11 cellular contexts compared by ENCODE assay signal in the genomic region with DNA sequence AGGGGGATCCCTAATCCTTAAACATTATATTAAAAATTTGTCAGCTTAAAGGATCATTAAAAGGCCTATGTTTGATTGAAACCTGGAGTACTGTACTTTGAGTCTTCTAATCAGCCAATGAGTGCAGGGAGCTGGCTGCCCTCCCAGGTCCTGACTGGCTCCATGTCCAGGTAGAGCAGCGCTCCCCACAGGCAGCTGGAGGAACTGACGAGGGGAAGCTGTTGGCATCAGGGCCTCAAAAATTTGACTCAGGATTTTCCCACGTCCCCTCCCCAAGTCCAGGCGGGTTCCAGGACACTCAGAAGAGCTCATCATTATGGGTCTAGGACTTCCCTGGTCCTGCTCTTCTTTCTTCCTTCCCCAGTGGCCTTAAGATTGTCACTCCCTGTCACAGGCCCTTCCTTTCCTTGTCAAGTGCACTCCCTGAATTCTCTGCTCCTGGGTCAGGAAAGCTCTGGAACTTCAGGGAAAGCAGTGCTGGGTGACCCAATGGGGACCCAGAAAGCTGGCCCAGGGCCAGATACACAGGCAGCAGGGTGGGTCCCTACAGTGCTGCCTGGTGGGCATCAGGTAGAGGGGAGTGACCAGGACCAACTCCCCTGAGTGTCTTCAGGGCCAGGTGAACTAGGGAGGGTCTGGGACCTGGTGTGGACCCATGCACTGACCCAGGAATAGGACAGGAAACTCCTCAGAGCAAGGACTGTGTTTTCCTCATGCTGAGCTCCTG.
DNase-seq lines count a peak whose midpoint lies in the region; ATAC-seq and TF ChIP-seq lines count a peak whose summit lies in the region.
"Had no signal": no experiment of that assay in that cellular context is flagged by ENCODE, and none has a peak within 500 bp of the region (broad histone marks: within the 10 kb centered on the region; RNA-seq: fewer than 3 reads in every experiment).

No MANE protein-coding gene starts in this region.

- peak; percentile 52 for TF ChIP-seq RAD21 in HCT116 (IDR thresholded peaks at IDR 0.05; ENCODE audit: low read depth)

- H3K9me3 Mint-ChIP-seq in WTC11 = no peaks in the 10 kb centered on the region
- no peaks in the 10 kb centered on the region for H3K9me3 Mint-ChIP-seq in CD4-positive, alpha-beta memory T cell
- H3K9me3 Mint-ChIP-seq: activated T-helper 17 cell treated with anti-CD3 and anti-CD28 coated beads, Interleukin-2, amount 50 U/mL, for 72 hours had no signal

- no peak overlapping the region for H3K9ac ChIP-seq in HCT116 (ENCODE audit: low read length)

- 75% methylated on average over 4 of the region's 4 CpGs for WGBS in esophagus muscularis mucosa

- no peak for TF ChIP-seq POLR2A in HCT116 (IDR thresholded peaks at IDR 0.05; ENCODE audit: borderline replicate concordance, extremely low read depth, insufficient read depth, insufficient read length)
- no peak for TF ChIP-seq POLR2A in esophagus muscularis mucosa (IDR thresholded peaks at IDR 0.05; ENCODE audit: low read depth)

- H3K36me3 Mint-ChIP-seq in WTC11 = no peaks in the 10 kb centered on the region
- no peaks in the 10 kb centered on the region for H3K36me3 Mint-ChIP-seq in CD4-positive, alpha-beta memory T cell

- H3K4me2 ChIP-seq in HCT116 (ENCODE audit: low read length) = no peak overlapping the region

- H3K9me3 ChIP-seq in HCT116 (ENCODE audit: control insufficient read depth in 1 of 2, insufficient read depth in 1 of 2, low read depth in 1 of 2, low read length in 2 of 2) = no peaks in the 10 kb centered on the region
- H3K9me3 ChIP-seq in esophagus muscularis mucosa = no peaks in the 10 kb centered on the region
- H3K9me3 ChIP-seq in CD4-positive, alpha-beta memory T cell (ENCODE audit: control insufficient read depth in 1 of 2, low read length in 2 of 2) = no peaks in the 10 kb centered on the region
- H3K9me3 ChIP-seq: stomach had no signal

- H3K4me1 Mint-ChIP-seq in WTC11 = no peaks in the 10 kb centered on the region
- peaks cover 0 to 3% (median 2%) of the 10 kb centered on the region in 4 donors for H3K4me1 Mint-ChIP-seq in CD4-positive, alpha-beta memory T cell
- H3K4me1 Mint-ChIP-seq: activated T-helper 17 cell treated with anti-CD3 and anti-CD28 coated beads, Interleukin-2, amount 50 U/mL, for 72 hours had no signal

- CTCF ChIA-PET in HCT116 (lab: Charles Lee) (interaction anchor here (0.7 to 2.3 kb wide), 23 partner anchors 8 to 301 kb away, joined by 3 to 21 read pairs (median 6); no protein-coding TSS in a partner anchor), WTC11 (lab: Charles Lee) (interaction anchor here (0.6 to 2.9 kb wide), 50 partner anchors 9 to 852 kb away, joined by 3 to 52 read pairs (median 5); partner anchors contain the start of gene PRAME), RWPE1 (lab: Yijun Ruan, JAX) (interaction anchor here (0.6 to 1.6 kb wide), 3 partner anchors 12 to 225 kb away, joined by 3 to 4 read pairs (median 3); no protein-coding TSS in a partner anchor)
- CTCF ChIA-PET in CD4-positive, alpha-beta memory T cell (lab: Charles Lee; ENCODE audit: partially characterized antibody) = interaction anchor here (0.9 to 2.5 kb wide), 24 partner anchors 8 to 265 kb away, joined by 3 to 52 read pairs (median 4); partner anchors contain the start of gene IGLL5

- H3K27me3 ChIP-seq in HCT116 (ENCODE audit: insufficient read depth, low read length) (no peaks in the 10 kb centered on the region), kidney epithelial cell (ENCODE audit: control insufficient read depth, insufficient read depth, low read length) (no peaks in the 10 kb centered on the region), esophagus muscularis mucosa (peaks cover 0 to 23% (median 0%) of the 10 kb centered on the region in 4 donors)
- H3K27me3 ChIP-seq in CD4-positive, alpha-beta memory T cell (ENCODE audit: insufficient read depth, low read length) = no peaks in the 10 kb centered on the region
- H3K27me3 ChIP-seq: stomach had no signal

- peak; percentile 58; the same call in 1 of the 2 replicates for ATAC-seq in HCT116
- ATAC-seq in WTC11 = peak; percentile 89

- H2AFZ ChIP-seq in HCT116 (ENCODE audit: low read depth, low read length, poor library complexity, severe bottlenecking) = no peak overlapping the region

- H3K4me3 Mint-ChIP-seq in WTC11 = no peak overlapping the region
- H3K4me3 Mint-ChIP-seq in CD4-positive, alpha-beta memory T cell = no peak overlapping the region
- H3K4me3 Mint-ChIP-seq: activated T-helper 17 cell treated with anti-CD3 and anti-CD28 coated beads, Interleukin-2, amount 50 U/mL, for 72 hours had no signal

- H3K4me1 ChIP-seq in HCT116 (ENCODE audit: control insufficient read depth in 1 of 2, insufficient read depth in 2 of 2, low read length in 2 of 2) (no peaks in the 10 kb centered on the region), esophagus muscularis mucosa (no peaks in the 10 kb centered on the region)
- H3K4me1 ChIP-seq in CD4-positive, alpha-beta memory T cell (ENCODE audit: insufficient read depth, low read length) = no peaks in the 10 kb centered on the region

- DNase-seq in COLO829 (ENCODE audit: low spot score) = peak; percentile 37
- DNase-seq in HCT116 (ENCODE audit: low read depth, low spot score) = no peak
- peak; percentile 87 for DNase-seq in WTC11 (ENCODE audit: low spot score)
- DNase-seq in kidney epithelial cell (ENCODE audit: low read depth) = no peak
- no peak for DNase-seq in HPDE6-E6E7 (ENCODE audit: extremely low spot score)
- DNase-seq in RWPE1 (ENCODE audit: low spot score) = no peak
- DNase-seq in esophagus muscularis mucosa (ENCODE audit: extremely low spot score) = no peak
- DNase-seq in CD4-positive, alpha-beta memory T cell = no peak
- DNase-seq: NCI-H2029 treated with DMSO at 0.1 percent for 48 hours had no signal

- RAD21 ChIA-PET in HCT116 (lab: Charles Lee; ENCODE audit: low non-redundant PET in 1 of 2, low total read pairs in 2 of 2, uncharacterized antibody in 2 of 2, unreplicated experiment in 2 of 2) = interaction anchor here in 1 of 2 experiments (1.4 kb wide), 1 partner anchor 43 kb away, joined by 3 read pairs; no protein-coding TSS in a partner anchor

- no TSS peak for BruUV-seq in HCT116 (replicated peaks; lab: Mats Ljungman, UMichigan)

- no peak overlapping the region for H3K4me3 ChIP-seq in HCT116 (replicated peaks in 1 of 2; ENCODE audit: low read depth in 1 of 2, low read length in 2 of 2)
- H3K4me3 ChIP-seq in kidney epithelial cell (ENCODE audit: low read depth, low read length) = no peak overlapping the region
- no peak overlapping the region for H3K4me3 ChIP-seq in esophagus muscularis mucosa
- no peak overlapping the region for H3K4me3 ChIP-seq in CD4-positive, alpha-beta memory T cell (ENCODE audit: low read length in 2 of 2)
- H3K4me3 ChIP-seq: stomach had no signal

- no peaks in the 10 kb centered on the region for H4K20me1 ChIP-seq in HCT116 (ENCODE audit: insufficient read depth)

- H3K9me2 ChIP-seq in HCT116 (ENCODE audit: insufficient read depth) = no peaks in the 10 kb centered on the region

- no peak for TF ChIP-seq EP300 in esophagus muscularis mucosa (IDR thresholded peaks at IDR 0.05)

- no peaks in the 10 kb centered on the region for H3K79me2 ChIP-seq in HCT116 (ENCODE audit: insufficient read depth, low read length)

- intact Hi-C loops in HCT116 (cut with micrococcal nuclease) = loop anchor here (5.0 kb wide), 1 partner anchor 172 kb away; no protein-coding TSS in a partner anchor
- intact Hi-C loops in esophagus muscularis mucosa (cut with DNase I) = no loop called here
- intact Hi-C loops in CD4-positive, alpha-beta memory T cell (cut with micrococcal nuclease) = loop anchor here (1.0 to 2.0 kb wide), 3 partner anchors 39 to 246 kb away; no protein-coding TSS in a partner anchor

- H3K27ac ChIP-seq in HCT116 (ENCODE audit: low read depth, low read length) (no peak overlapping the region), RWPE1 (no peak overlapping the region), esophagus muscularis mucosa (replicated peaks in 1 of 4) (no peak overlapping the region)
- no peak overlapping the region for H3K27ac ChIP-seq in CD4-positive, alpha-beta memory T cell (ENCODE audit: low read depth, low read length)
- H3K27ac ChIP-seq: stomach had no signal

- TF ChIP-seq CTCF in HCT116 (IDR thresholded peaks at IDR 0.05 in 2 of 3, conservative IDR thresholded peaks at IDR 0.05 in 1 of 3; ENCODE audit: borderline replicate concordance in 1 of 3, insufficient read depth in 1 of 3, low read depth in 2 of 3, low read length in 2 of 3) (peak; percentile 40 to 71 (median 69); a peak in 5 of 6 replicates), WTC11 (IDR thresholded peaks at IDR 0.05) (peak; percentile 7; the same call in 1 of the 2 replicates), kidney epithelial cell (IDR thresholded peaks at IDR 0.05; ENCODE audit: insufficient read depth, low read length, poor library complexity, severe bottlenecking) (peak; percentile 31), RWPE1 (conservative IDR thresholded peaks at IDR 0.05; ENCODE audit: low read depth) (no peak), esophagus muscularis mucosa (IDR thresholded peaks at IDR 0.05) (no peak)

- POLR2A ChIA-PET in HCT116 (lab: Charles Lee) (no interaction called here), WTC11 (lab: Charles Lee) (no interaction called here), RWPE1 (lab: Yijun Ruan, JAX; ENCODE audit: low non-redundant PET) (no interaction called here)
- POLR2A ChIA-PET in CD4-positive, alpha-beta memory T cell (lab: Charles Lee; ENCODE audit: partially characterized antibody) = no interaction called here

- peaks cover 99% of the 10 kb centered on the region for H3K27me3 Mint-ChIP-seq in WTC11 (ENCODE audit: low read depth)
- no peaks in the 10 kb centered on the region for H3K27me3 Mint-ChIP-seq in CD4-positive, alpha-beta memory T cell
- H3K27me3 Mint-ChIP-seq: activated T-helper 17 cell treated with anti-CD3 and anti-CD28 coated beads, Interleukin-2, amount 50 U/mL, for 72 hours had no signal

- no peak overlapping the region for H3K27ac Mint-ChIP-seq in WTC11
- H3K27ac Mint-ChIP-seq in CD4-positive, alpha-beta memory T cell = no peak overlapping the region
- H3K27ac Mint-ChIP-seq: activated T-helper 17 cell treated with anti-CD3 and anti-CD28 coated beads, Interleukin-2, amount 50 U/mL, for 72 hours had no signal

- H3K36me3 ChIP-seq in HCT116 (ENCODE audit: control insufficient read depth in 1 of 2, insufficient read depth in 2 of 2, low read length in 2 of 2) (no peaks in the 10 kb centered on the region), kidney epithelial cell (ENCODE audit: control insufficient read depth, insufficient read depth, low read length) (no peaks in the 10 kb centered on the region), esophagus muscularis mucosa (no peaks in the 10 kb centered on the region)
- no peaks in the 10 kb centered on the region for H3K36me3 ChIP-seq in CD4-positive, alpha-beta memory T cell (ENCODE audit: insufficient read depth, low read length)
- H3K36me3 ChIP-seq: stomach had no signal

TF ChIP-seq in HCT116, 20 proteins besides CTCF, POLR2A, EP300 and RAD21 (continues in another document):
- TF ChIP-seq CEBPB (IDR thresholded peaks at IDR 0.05; ENCODE audit: low read depth) (no peak), SIN3A (IDR thresholded peaks at IDR 0.05; ENCODE audit: low read depth) (no peak), CBX3 (IDR thresholded peaks at IDR 0.05; ENCODE audit: low read depth) (no peak)

TF ChIP-seq in WTC11, 78 proteins besides CTCF, POLR2A, EP300 and RAD21 (continues in another document):
- TF ChIP-seq CREB1 (CRISPR knock-in tag; IDR thresholded peaks at IDR 0.05) = no peak

Comparison
In these comparisons a context has a peak if more than half of its experiments do, and no peak if none do; other contexts are left out.
1. DNase-seq: peak in COLO829 (single experiment) and WTC11 (single experiment); none in HCT116 (single experiment), kidney epithelial cell (single experiment), HPDE6-E6E7 (single experiment), RWPE1 (single experiment), esophagus muscularis mucosa (single experiment) and CD4-positive, alpha-beta memory T cell (0 of 5).
2. CTCF ChIP-seq: peak in HCT116 (3 of 3), WTC11 (single experiment) and kidney epithelial cell (single experiment); none in RWPE1 (single experiment) and esophagus muscularis mucosa (0 of 3).